ENCODE assay signal across 22 cellular contexts in the genomic region with DNA sequence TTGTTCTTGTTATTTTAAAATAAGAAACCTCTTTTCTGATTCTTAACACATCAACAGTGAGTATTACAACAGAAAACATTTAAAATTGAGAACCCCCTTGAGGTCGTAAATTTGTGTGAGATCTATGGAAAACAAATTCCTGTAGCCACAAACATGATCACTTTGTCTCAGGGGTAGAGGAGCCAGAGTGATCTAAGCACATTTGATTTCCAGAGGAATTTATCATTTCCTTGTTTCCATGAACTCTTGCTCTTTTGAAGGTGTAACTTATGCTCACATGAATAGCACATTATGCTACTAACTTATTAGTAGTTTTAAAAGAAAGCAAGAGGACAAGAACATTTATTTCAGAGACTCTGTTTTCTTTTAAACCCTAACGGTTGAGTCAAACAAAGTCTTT. TPM values are rescaled to one million over a fixed set of nuclear protein-coding genes. Genes with fewer than 3 reads are reported as not detected.
"Had no signal": no experiment of that assay in that cellular context is flagged by ENCODE, and none has a peak within 500 bp of the region (broad histone marks: within the 10 kb centered on the region; RNA-seq: fewer than 3 reads in every experiment).

No MANE protein-coding gene starts in this region.

- H3K27ac ChIP-seq: dorsolateral prefrontal cortex, lower lobe of right lung, neutrophil, prostate gland, right lobe of liver, SK-N-MC, tibial artery had no signal

- H3K9me3 Mint-ChIP-seq: activated CD4-positive, alpha-beta T cell treated with anti-CD3 and anti-CD28 coated beads, Interleukin-2, amount 10 ng/mL, durations not matched to agents 24 days and 14 days; activated T-helper 1 cell treated with anti-CD3 and anti-CD28 coated beads, Interleukin-12 subunit alpha, Interleukin-12 subunit beta, Interleukin-2, Interleukin-4 antibody, amounts not matched to agents 30 ng/mL and 10 ng/mL and 1 ng/mL, durations not matched to agents 14 hours and 24 hours and 36 hours; stimulated activated effector memory CD8-positive, alpha-beta T cell treated with anti-CD3 and anti-CD28 coated beads, Interleukin-12 subunit alpha, Interleukin-12 subunit beta, amount 100 ng/mL, for 72 hours had no signal

- H3K4me1 ChIP-seq: heart right ventricle, lower lobe of right lung, prostate gland, right lobe of liver, tibial artery had no signal

- ATAC-seq: heart right ventricle; left cardiac atrium; lower lobe of right lung; right lobe of liver; stimulated activated effector memory CD8-positive, alpha-beta T cell treated with anti-CD3 and anti-CD28 coated beads, Interleukin-12 subunit alpha, Interleukin-12 subunit beta, amount 100 ng/mL, for 72 hours had no signal

- H3K4me3 Mint-ChIP-seq: activated CD4-positive, alpha-beta T cell treated with anti-CD3 and anti-CD28 coated beads, Interleukin-2, amount 10 ng/mL, durations not matched to agents 24 days and 14 days; activated T-helper 1 cell treated with anti-CD3 and anti-CD28 coated beads, Interleukin-12 subunit alpha, Interleukin-12 subunit beta, Interleukin-2, Interleukin-4 antibody, amounts not matched to agents 30 ng/mL and 10 ng/mL and 1 ng/mL, durations not matched to agents 14 hours and 24 hours and 36 hours; endodermal cell; naive B cell; stimulated activated effector memory CD8-positive, alpha-beta T cell treated with anti-CD3 and anti-CD28 coated beads, Interleukin-12 subunit alpha, Interleukin-12 subunit beta, amount 100 ng/mL, for 72 hours had no signal

- FAIRE-seq: bronchial epithelial cell, frontal cortex, urothelium cell line had no signal

- H3K27me3 ChIP-seq: neutrophil, right lobe of liver, tibial artery had no signal

- DNase-seq: activated CD4-positive, alpha-beta T cell treated with anti-CD3 and anti-CD28 coated beads, Interleukin-2, amount 10 ng/mL, durations not matched to agents 24 days and 14 days; activated CD4-positive, CD25-positive, alpha-beta regulatory T cell; activated naive CD4-positive, alpha-beta T cell treated with Interleukin-2 at 50 U/mL for 16 hours; aorta; dorsolateral prefrontal cortex; endodermal cell; heart right ventricle; left cardiac atrium; lower lobe of right lung; naive B cell; right lobe of liver; stimulated activated CD4-positive, alpha-beta T cell treated with anti-CD3 and anti-CD28 coated beads, Interleukin-12 subunit alpha, Interleukin-12 subunit beta, amount 100 ng/mL, for 4 hours; stimulated activated CD4-positive, alpha-beta T cell treated with anti-CD3 and anti-CD28 coated beads, Interleukin-2, amount 100 ng/mL, for 24 hours; tibial artery had no signal

- H3K4me1 Mint-ChIP-seq: activated CD4-positive, alpha-beta T cell treated with anti-CD3 and anti-CD28 coated beads, Interleukin-2, amount 10 ng/mL, durations not matched to agents 24 days and 14 days; endodermal cell; naive B cell; stimulated activated effector memory CD8-positive, alpha-beta T cell treated with anti-CD3 and anti-CD28 coated beads, Interleukin-12 subunit alpha, Interleukin-12 subunit beta, amount 100 ng/mL, for 72 hours had no signal

- H3K27me3 Mint-ChIP-seq: naive B cell had no signal

- H3K4me3 ChIP-seq: dorsolateral prefrontal cortex, heart right ventricle, lower lobe of right lung, prostate gland, right lobe of liver, SK-N-MC, tibial artery had no signal

- H3K9me3 ChIP-seq: heart right ventricle, lower lobe of right lung, neutrophil, prostate gland, right lobe of liver, tibial artery had no signal

- H3K36me3 Mint-ChIP-seq: naive B cell; stimulated activated effector memory CD8-positive, alpha-beta T cell treated with anti-CD3 and anti-CD28 coated beads, Interleukin-12 subunit alpha, Interleukin-12 subunit beta, amount 100 ng/mL, for 72 hours had no signal

- H3K27ac Mint-ChIP-seq: activated CD4-positive, alpha-beta T cell treated with anti-CD3 and anti-CD28 coated beads, Interleukin-2, amount 10 ng/mL, durations not matched to agents 24 days and 14 days; activated T-helper 1 cell treated with anti-CD3 and anti-CD28 coated beads, Interleukin-12 subunit alpha, Interleukin-12 subunit beta, Interleukin-2, Interleukin-4 antibody, amounts not matched to agents 30 ng/mL and 10 ng/mL and 1 ng/mL, durations not matched to agents 14 hours and 24 hours and 36 hours; endodermal cell; stimulated activated effector memory CD8-positive, alpha-beta T cell treated with anti-CD3 and anti-CD28 coated beads, Interleukin-12 subunit alpha, Interleukin-12 subunit beta, amount 100 ng/mL, for 72 hours had no signal

- H3K36me3 ChIP-seq: lower lobe of right lung, neutrophil, prostate gland, right lobe of liver had no signal

RNA-seq across cellular contexts. Expression of gene ZCCHC12, which starts 28.1 kb away (rescaled TPM):
- total RNA-seq: activated CD4-positive, alpha-beta T cell treated with anti-CD3 and anti-CD28 coated beads, Interleukin-2, amount 10 ng/mL, durations not matched to agents 24 days and 14 days; left cardiac atrium; lower lobe of right lung; right lobe of liver had no signal
